In genomic region chr10:35426657-35427056, GRCh38 we compare ENCODE assay signal across 16 cellular contexts.
DNase-seq lines count a peak whose midpoint lies in the region; ATAC-seq and TF ChIP-seq lines count a peak whose summit lies in the region.
"Had no signal": no experiment of that assay in that cellular context is flagged by ENCODE, and none has a peak within 500 bp of the region (broad histone marks: within the 10 kb centered on the region; RNA-seq: fewer than 3 reads in every experiment).

No MANE protein-coding gene starts in this region.

- peaks cover 88% of the 10 kb centered on the region for H3K79me2 ChIP-seq in neural progenitor cell (ENCODE audit: low read depth)

- peaks cover 40% of the 10 kb centered on the region for H4K20me1 ChIP-seq in neural progenitor cell (ENCODE audit: low read depth)

- H3K27ac Mint-ChIP-seq in glutamatergic neuron (ENCODE audit: unreplicated experiment) (peak overlapping the region; percentile 45), neural progenitor cell (peak overlapping the region; percentile 91)

- H3K27ac ChIP-seq in neural progenitor cell, result no peak overlapping the region

- H3K9ac ChIP-seq in neural progenitor cell, result no peak overlapping the region

- DNase-seq in Ammon's horn (ENCODE audit: low spot score) (peak; percentile 69), astrocyte of the hippocampus (ENCODE audit: low read depth, low spot score) (peak; percentile 12), glutamatergic neuron (no peak), neural progenitor cell (ENCODE audit: low spot score) (no peak), glomerular visceral epithelial cell (ENCODE audit: extremely low spot score) (no peak)
- no peak for DNase-seq in stimulated activated CD4-positive, alpha-beta T cell treated with anti-CD3 and anti-CD28 coated beads, Interleukin-12 subunit alpha, Interleukin-12 subunit beta, amount 100 ng/mL, for 4 hours
- DNase-seq: COR-L47, GOT3, HFFc6, Kasumi-1, NCI-H1930, NCI-H510A had no signal

- H3K36me3 Mint-ChIP-seq in glutamatergic neuron (ENCODE audit: unreplicated experiment), result no peaks in the 10 kb centered on the region
- H3K36me3 Mint-ChIP-seq in neural progenitor cell, result no peaks in the 10 kb centered on the region

- H3K27me3 Mint-ChIP-seq in glutamatergic neuron (ENCODE audit: unreplicated experiment), result peaks cover 15% of the 10 kb centered on the region
- no peaks in the 10 kb centered on the region for H3K27me3 Mint-ChIP-seq in neural progenitor cell (ENCODE audit: insufficient read depth, low read depth)

- H3F3A ChIP-seq in neural progenitor cell (ENCODE audit: low read depth), result no peaks in the 10 kb centered on the region

- ATAC-seq in HG02885 (IDR thresholded peaks at IDR 0.05; ENCODE audit: poor library complexity, unreplicated experiment) (no peak), GM21825 (IDR thresholded peaks at IDR 0.05; ENCODE audit: unreplicated experiment) (no peak)
- ATAC-seq: Panc1, Right ventricle myocardium inferior had no signal

- no peak overlapping the region for H2AFZ ChIP-seq in neural progenitor cell (replicated peaks)

- H3K4me3 ChIP-seq in neural progenitor cell, result no peak overlapping the region

- H3K9me3 ChIP-seq in neural progenitor cell (ENCODE audit: low read depth), result no peaks in the 10 kb centered on the region

- TF ChIP-seq CTCF in glutamatergic neuron (IDR thresholded peaks at IDR 0.05; ENCODE audit: partially characterized antibody, unreplicated experiment) (no peak), neural progenitor cell (IDR thresholded peaks at IDR 0.05) (no peak)

- H3K4me2 ChIP-seq in neural progenitor cell, result no peak overlapping the region

- no peaks in the 10 kb centered on the region for H3K36me3 ChIP-seq in neural progenitor cell

- peaks cover 17% of the 10 kb centered on the region for H3K4me1 ChIP-seq in neural progenitor cell

- H3K4me1 Mint-ChIP-seq in glutamatergic neuron (ENCODE audit: low read depth, unreplicated experiment) (peaks cover 53% of the 10 kb centered on the region), neural progenitor cell (peaks cover 51% of the 10 kb centered on the region)

- H3K4me3 Mint-ChIP-seq in glutamatergic neuron (ENCODE audit: unreplicated experiment) (no peak overlapping the region), neural progenitor cell (no peak overlapping the region)
- H3K4me3 Mint-ChIP-seq: HFFc6 had no signal

- H3K27me3 ChIP-seq in neural progenitor cell, result no peaks in the 10 kb centered on the region

- peaks cover 21% of the 10 kb centered on the region for H3K9me3 Mint-ChIP-seq in glutamatergic neuron (ENCODE audit: unreplicated experiment)
- H3K9me3 Mint-ChIP-seq in neural progenitor cell, result peaks cover 3% of the 10 kb centered on the region
- H3K9me3 Mint-ChIP-seq: HFFc6 had no signal

Comparison
In these comparisons a context has a peak if more than half of its experiments do, and no peak if none do; other contexts are left out.
1. DNase-seq: peak in Ammon's horn (single experiment) and astrocyte of the hippocampus (single experiment); none in glutamatergic neuron (single experiment), neural progenitor cell (single experiment), stimulated activated CD4-positive, alpha-beta T cell treated with anti-CD3 and anti-CD28 coated beads, Interleukin-12 subunit alpha, Interleukin-12 subunit beta, amount 100 ng/mL, for 4 hours (single experiment) and glomerular visceral epithelial cell (single experiment).